Comparison of ENCODE assay signal across 9 cellular contexts in genomic region chr2:120346034-120346666, GRCh38. TPM values are rescaled to one million over a fixed set of nuclear protein-coding genes. Genes with fewer than 3 reads are reported as not detected.
A peak's percentile ranks its signal among the peaks of the same experiment; 100 is the strongest.
DNase-seq lines count a peak whose midpoint lies in the region; ATAC-seq and TF ChIP-seq lines count a peak whose summit lies in the region.
"Had no signal": no experiment of that assay in that cellular context is flagged by ENCODE, and none has a peak within 500 bp of the region (broad histone marks: within the 10 kb centered on the region; RNA-seq: fewer than 3 reads in every experiment).

INHBB (plus strand) TSS chr2:120346136; CDS start chr2:120346189, 53 bp downstream.

- H2BK5ac ChIP-seq in trophoblast cell (ENCODE audit: low read depth, low read length, poor library complexity), result no peak within 1 kb of the TSS

- H3K23ac ChIP-seq in trophoblast cell (ENCODE audit: low read length), result no peak within 1 kb of the TSS

- H3K27me3 ChIP-seq in GM23248 (replicated peaks; ENCODE audit: insufficient read depth), result peaks cover 19% of the 10 kb centered on the region; the same call in 1 of the 2 replicates
- H3K27me3 ChIP-seq in SJSA1 (replicated peaks), result peaks cover 41% of the 10 kb centered on the region
- peaks cover 75% of the 10 kb centered on the region for H3K27me3 ChIP-seq in trophoblast cell (ENCODE audit: insufficient read depth, low read length)

- no peak within 1 kb of the TSS for H2AK5ac ChIP-seq in trophoblast cell (ENCODE audit: low read length)

- H2AFZ ChIP-seq in GM23248 (peak within 1 kb of the TSS; percentile 69), trophoblast cell (ENCODE audit: insufficient read depth, low read length, poor library complexity) (no peak within 1 kb of the TSS)

- H3K79me2 ChIP-seq in GM23248 (ENCODE audit: insufficient read depth) (no peaks in the 10 kb centered on the region), trophoblast cell (ENCODE audit: control insufficient read depth, insufficient read depth, low read length, poor library complexity) (no peaks in the 10 kb centered on the region)

- in situ Hi-C loops in GM23248 (cut with MboI), result loop anchor here (25.0 kb wide), 1 partner anchor 741 kb away; no protein-coding TSS in a partner anchor

- H3K4ac ChIP-seq in trophoblast cell (ENCODE audit: low read depth, low read length), result no peak within 1 kb of the TSS

- no peak within 1 kb of the TSS for H3K14ac ChIP-seq in trophoblast cell (ENCODE audit: low read length)

- no peak for TF ChIP-seq CTCF in fibroblast of the aortic adventitia (IDR thresholded peaks at IDR 0.05; ENCODE audit: insufficient read depth, low read length)

- H3K79me1 ChIP-seq in trophoblast cell (ENCODE audit: low read length), result no peaks in the 10 kb centered on the region

- WGBS in GM23248 (ENCODE audit: low coverage in 1 of 2, low lambda C conversion rate in 2 of 2, missing lambda C conversion rate in 2 of 2), 2 experiments, result 3 to 4% methylated on average over 47 to 62 of the region's 97 CpGs
- no CpG with 5 or more reads among the region's 97 CpGs for WGBS in trophoblast cell (ENCODE audit: extremely low coverage, insufficient coverage, insufficient read length)

- H3K9me2 ChIP-seq in GM23248 (ENCODE audit: insufficient read depth), result no peaks in the 10 kb centered on the region

- H3K4me2 ChIP-seq in GM23248 (ENCODE audit: unreplicated experiment) (peak within 1 kb of the TSS; percentile 70), trophoblast cell (ENCODE audit: low read length) (peak within 1 kb of the TSS; percentile 63)

- H3K18ac ChIP-seq in trophoblast cell (ENCODE audit: low read length), result no peak within 1 kb of the TSS

- H3K27ac ChIP-seq in GM23248, result no peak within 1 kb of the TSS
- no peak within 1 kb of the TSS for H3K27ac ChIP-seq in SJSA1
- no peak within 1 kb of the TSS for H3K27ac ChIP-seq in trophoblast cell (ENCODE audit: low read depth, low read length)

- no peak within 1 kb of the TSS for H4K12ac ChIP-seq in trophoblast cell (ENCODE audit: low read depth, low read length)

- H2BK120ac ChIP-seq in trophoblast cell (ENCODE audit: insufficient read depth, low read length, poor library complexity), result no peak within 1 kb of the TSS

- no peak within 1 kb of the TSS for H2BK12ac ChIP-seq in trophoblast cell (ENCODE audit: low read length)

- ATAC-seq in GM21737 (IDR thresholded peaks at IDR 0.05; ENCODE audit: unreplicated experiment) (no peak), GM21360 (IDR thresholded peaks at IDR 0.05; ENCODE audit: unreplicated experiment) (no peak), HG02759 (IDR thresholded peaks at IDR 0.05; ENCODE audit: unreplicated experiment) (no peak)

- H4K8ac ChIP-seq in trophoblast cell (ENCODE audit: low read depth, low read length), result no peak within 1 kb of the TSS

- H3K9me3 ChIP-seq in GM23248 (ENCODE audit: low read depth), result no peaks in the 10 kb centered on the region
- H3K9me3 ChIP-seq in SJSA1 (replicated peaks), result peaks cover 6% of the 10 kb centered on the region; the same call in 1 of the 2 replicates
- peaks cover 17% of the 10 kb centered on the region for H3K9me3 ChIP-seq in trophoblast cell (ENCODE audit: insufficient read depth, low read depth, low read length)

- H3F3A ChIP-seq in GM23248 (ENCODE audit: insufficient read depth), result no peaks in the 10 kb centered on the region

- H3K4me1 ChIP-seq in GM23248 (ENCODE audit: insufficient read depth) (no peaks in the 10 kb centered on the region), SJSA1 (replicated peaks) (peaks cover 41% of the 10 kb centered on the region), trophoblast cell (ENCODE audit: control insufficient read depth in 1 of 2, insufficient read depth in 2 of 2, low read length in 2 of 2) (peaks cover 8 to 10% of the 10 kb centered on the region in 2 experiments)

- H4K91ac ChIP-seq in trophoblast cell (ENCODE audit: low read depth, low read length), result no peak within 1 kb of the TSS

- H3K36me3 ChIP-seq in GM23248 (ENCODE audit: low read depth), result no peaks in the 10 kb centered on the region
- H3K36me3 ChIP-seq in SJSA1, result no peaks in the 10 kb centered on the region
- H3K36me3 ChIP-seq in trophoblast cell (ENCODE audit: control insufficient read depth in 1 of 2, insufficient read depth in 2 of 2, low read length in 2 of 2), result no peaks in the 10 kb centered on the region

- H4K20me1 ChIP-seq in GM23248 (ENCODE audit: insufficient read depth), result no peaks in the 10 kb centered on the region

- 0 out of 2 replicates have a peak within 1 kb of the TSS, but pooled peaks have one; percentile 24 for H3K9ac ChIP-seq in GM23248
- H3K9ac ChIP-seq in trophoblast cell (ENCODE audit: low read length), result no peak within 1 kb of the TSS

- DNase-seq in GM23248 (peak; percentile 61), SJSA1 (ENCODE audit: low read depth in 1 of 2, low spot score in 2 of 2) (no peak), fibroblast of the aortic adventitia (ENCODE audit: low read depth) (no peak), trophoblast cell (peak; percentile 22 to 54), GF-D8 (lab: John Stamatoyannopoulos, UW) (no peak)

- H3K4me3 ChIP-seq in GM23248 (peak within 1 kb of the TSS; percentile 69), SJSA1 (peak within 1 kb of the TSS; percentile 34), fibroblast of the aortic adventitia (ENCODE audit: low read depth, low read length) (peak within 1 kb of the TSS; percentile 41), trophoblast cell (ENCODE audit: low read depth, low read length) (no peak within 1 kb of the TSS)

RNA-seq across cellular contexts. Expression of gene INHBB, which starts in this region (rescaled TPM):
- total RNA-seq in GM23248 (2014; rRNA removed; shearing (Covaris generic)), result 3.4 and 5.6 TPM in 2 replicates
- polyA plus RNA-seq in GM23248 (2016; fragmentation: Nextera tagmentation; extraction: Ambion mirVana), result 0.19 and 0.49 TPM in 2 replicates
- total RNA-seq in SJSA1 (2014; rRNA removed; shearing (Covaris generic)), result 0.09 and 0.16 TPM in 2 replicates
- not detected in 2 replicates for total RNA-seq in fibroblast of the aortic adventitia (ENCODE audit: low replicate concordance)
- polyA plus RNA-seq in trophoblast cell (2013), result 0.10 and 0.15 TPM in 2 replicates
- total RNA-seq: SK-MEL-5 had no signal

Comparison
In these comparisons a context has a peak if more than half of its experiments do, and no peak if none do; other contexts are left out.
1. DNase-seq: peak in GM23248 (single experiment) and trophoblast cell (2 of 2); none in SJSA1 (0 of 2), fibroblast of the aortic adventitia (single experiment) and GF-D8 (single experiment).